Comparison of ENCODE assay signal across 13 cellular contexts in the genomic region with DNA sequence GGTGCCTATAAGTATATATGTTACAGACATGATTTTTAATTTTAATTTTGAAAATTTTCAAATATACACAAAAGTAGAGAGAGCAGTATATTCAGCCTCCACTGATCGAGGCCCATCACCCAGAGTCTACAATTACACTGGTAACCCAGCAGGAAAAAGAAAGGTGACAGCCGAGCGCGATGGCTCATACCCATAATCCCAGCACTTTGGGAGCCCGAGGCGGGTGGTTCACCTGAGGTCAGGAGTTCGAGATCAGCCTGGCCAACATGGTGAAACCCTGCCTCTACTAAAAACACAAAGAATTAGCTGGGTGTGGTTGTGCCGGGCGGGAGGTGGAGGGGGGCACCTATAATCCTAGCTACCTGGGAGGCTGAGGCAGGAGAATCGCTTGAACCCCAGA. TPM values are rescaled to one million over a fixed set of nuclear protein-coding genes. Genes with fewer than 3 reads are reported as not detected.
DNase-seq lines count a peak whose midpoint lies in the region; ATAC-seq and TF ChIP-seq lines count a peak whose summit lies in the region.
"Had no signal": no experiment of that assay in that cellular context is flagged by ENCODE, and none has a peak within 500 bp of the region (broad histone marks: within the 10 kb centered on the region; RNA-seq: fewer than 3 reads in every experiment).

No MANE protein-coding gene starts in this region.

- peaks cover 40% of the 10 kb centered on the region for H3K4me1 Mint-ChIP-seq in activated CD4-positive, alpha-beta T cell treated with anti-CD3 and anti-CD28 coated beads, Interleukin-2, amount 10 ng/mL, durations not matched to agents 24 days and 14 days
- H3K4me1 Mint-ChIP-seq in stimulated activated effector memory CD8-positive, alpha-beta T cell treated with anti-CD3 and anti-CD28 coated beads, Interleukin-12 subunit alpha, Interleukin-12 subunit beta, amount 100 ng/mL, for 72 hours: peaks cover 41% of the 10 kb centered on the region

- H3K27me3 ChIP-seq in SJCRH30 (no peaks in the 10 kb centered on the region), ascending aorta (no peaks in the 10 kb centered on the region)

- H3K9me3 ChIP-seq in SJCRH30 (replicated peaks) (no peaks in the 10 kb centered on the region), ascending aorta (no peaks in the 10 kb centered on the region)

- no peaks in the 10 kb centered on the region for H3K9me3 Mint-ChIP-seq in activated CD4-positive, alpha-beta T cell treated with anti-CD3 and anti-CD28 coated beads, Interleukin-2, amount 10 ng/mL, durations not matched to agents 24 days and 14 days
- H3K9me3 Mint-ChIP-seq in stimulated activated effector memory CD8-positive, alpha-beta T cell treated with anti-CD3 and anti-CD28 coated beads, Interleukin-12 subunit alpha, Interleukin-12 subunit beta, amount 100 ng/mL, for 72 hours: no peaks in the 10 kb centered on the region
- H3K9me3 Mint-ChIP-seq: stimulated activated naive CD8-positive, alpha-beta T cell treated with anti-CD3 and anti-CD28 coated beads, Interleukin-15, amount 100 ng/mL, for 72 hours had no signal

- H3K27ac ChIP-seq in SJCRH30 (no peak overlapping the region; the same call in 1 of the 2 replicates), ascending aorta (no peak overlapping the region)

- H3K36me3 Mint-ChIP-seq in activated CD4-positive, alpha-beta T cell treated with anti-CD3 and anti-CD28 coated beads, Interleukin-2, amount 10 ng/mL, durations not matched to agents 24 days and 14 days (ENCODE audit: low read depth): peaks cover 53% of the 10 kb centered on the region
- peaks cover 57% of the 10 kb centered on the region for H3K36me3 Mint-ChIP-seq in stimulated activated effector memory CD8-positive, alpha-beta T cell treated with anti-CD3 and anti-CD28 coated beads, Interleukin-12 subunit alpha, Interleukin-12 subunit beta, amount 100 ng/mL, for 72 hours

- H3K4me1 ChIP-seq in SJCRH30 (0 out of 2 replicates have a peak, but pooled peaks cover 7% of the 10 kb centered on the region), ascending aorta (peaks cover 15 to 28% of the 10 kb centered on the region in 2 donors)

- intact Hi-C loops in activated CD4-positive, alpha-beta T cell treated with anti-CD3 and anti-CD28 coated beads, Interleukin-2, amount 10 ng/mL, durations not matched to agents 24 days and 14 days (cut with micrococcal nuclease): loop anchor here (2.0 kb wide), 1 partner anchor 35 kb away; the partner anchor contains the start of gene C21orf58
- intact Hi-C loops in ascending aorta (cut with DNase I): loop anchor here (10.0 kb wide), 1 partner anchor 313 kb away; no protein-coding TSS in a partner anchor

- no peak for ATAC-seq in stimulated activated effector memory CD8-positive, alpha-beta T cell treated with anti-CD3 and anti-CD28 coated beads, Interleukin-12 subunit alpha, Interleukin-12 subunit beta, amount 100 ng/mL, for 72 hours
- ATAC-seq in GM21529 (IDR thresholded peaks at IDR 0.05; ENCODE audit: unreplicated experiment): no peak
- ATAC-seq: stimulated activated naive CD8-positive, alpha-beta T cell treated with anti-CD3 and anti-CD28 coated beads, Interleukin-15, amount 100 ng/mL, for 72 hours had no signal

- no peaks in the 10 kb centered on the region for H3K27me3 Mint-ChIP-seq in activated CD4-positive, alpha-beta T cell treated with anti-CD3 and anti-CD28 coated beads, Interleukin-2, amount 10 ng/mL, durations not matched to agents 24 days and 14 days
- H3K27me3 Mint-ChIP-seq: stimulated activated naive CD8-positive, alpha-beta T cell treated with anti-CD3 and anti-CD28 coated beads, Interleukin-15, amount 100 ng/mL, for 72 hours had no signal

- peak overlapping the region; percentile 17 for H3K27ac Mint-ChIP-seq in activated CD4-positive, alpha-beta T cell treated with anti-CD3 and anti-CD28 coated beads, Interleukin-2, amount 10 ng/mL, durations not matched to agents 24 days and 14 days
- no peak overlapping the region for H3K27ac Mint-ChIP-seq in stimulated activated effector memory CD8-positive, alpha-beta T cell treated with anti-CD3 and anti-CD28 coated beads, Interleukin-12 subunit alpha, Interleukin-12 subunit beta, amount 100 ng/mL, for 72 hours

- H3K4me3 ChIP-seq in SJCRH30: peak overlapping the region; percentile 85
- peak overlapping the region; percentile 70 to 93 for H3K4me3 ChIP-seq in foreskin fibroblast (ENCODE audit: low read depth in 1 of 2, low read length in 2 of 2)
- peak overlapping the region in 1 of 2 donors; percentile 92 for H3K4me3 ChIP-seq in ascending aorta

- TF ChIP-seq CTCF in foreskin fibroblast (IDR thresholded peaks at IDR 0.05; ENCODE audit: low read depth, low read length): no peak
- TF ChIP-seq CTCF in ascending aorta (IDR thresholded peaks at IDR 0.05): no peak

- no peak for DNase-seq in activated CD4-positive, alpha-beta T cell treated with anti-CD3 and anti-CD28 coated beads, Interleukin-2, amount 10 ng/mL, durations not matched to agents 24 days and 14 days
- no peak for DNase-seq in activated CD4-positive, alpha-beta T cell treated with anti-CD3 and anti-CD28 coated beads for 1 hour
- DNase-seq in SJCRH30: no peak
- no peak for DNase-seq in foreskin fibroblast
- no peak for DNase-seq in stimulated activated effector memory CD8-positive, alpha-beta T cell treated with anti-CD3 and anti-CD28 coated beads, Interleukin-12 subunit alpha, Interleukin-12 subunit beta, amount 100 ng/mL, for 72 hours (ENCODE audit: low spot score in 2 of 2)
- DNase-seq in activated CD4-positive, CD25-positive, alpha-beta regulatory T cell (lab: John Stamatoyannopoulos, UW): no peak
- no peak for DNase-seq in ascending aorta (ENCODE audit: low spot score in 2 of 2)
- DNase-seq: activated gamma-delta T cell treated with Interleukin-2 at 50 U/mL for 16 hours; GDM1; hypothalamus; NCI-H187 treated with DMSO at 0.1 percent for 48 hours; stimulated activated naive CD8-positive, alpha-beta T cell treated with anti-CD3 and anti-CD28 coated beads, Interleukin-15, amount 100 ng/mL, for 72 hours had no signal

- H3K36me3 ChIP-seq in SJCRH30 (peaks cover 28% of the 10 kb centered on the region), ascending aorta (peaks cover 8 to 15% of the 10 kb centered on the region in 2 donors)

- no peak overlapping the region for H3K4me3 Mint-ChIP-seq in activated CD4-positive, alpha-beta T cell treated with anti-CD3 and anti-CD28 coated beads, Interleukin-2, amount 10 ng/mL, durations not matched to agents 24 days and 14 days
- H3K4me3 Mint-ChIP-seq in stimulated activated effector memory CD8-positive, alpha-beta T cell treated with anti-CD3 and anti-CD28 coated beads, Interleukin-12 subunit alpha, Interleukin-12 subunit beta, amount 100 ng/mL, for 72 hours: peak overlapping the region; percentile 96

RNA-seq across cellular contexts. Expression of gene YBEY, which starts 1.4 kb away (rescaled TPM):
- 16.2 and 18.2 TPM in 2 replicates for total RNA-seq in activated CD4-positive, alpha-beta T cell treated with anti-CD3 and anti-CD28 coated beads, Interleukin-2, amount 10 ng/mL, durations not matched to agents 24 days and 14 days
- 16.1 and 16.4 TPM in 2 replicates for total RNA-seq in SJCRH30 (2014; rRNA removed; shearing (Covaris generic))
- 0.53 TPM for total RNA-seq in ascending aorta

RNA-seq across cellular contexts. Expression of gene MCM3AP, which starts 2.1 kb away (rescaled TPM):
- 129 and 138 TPM in 2 replicates for total RNA-seq in activated CD4-positive, alpha-beta T cell treated with anti-CD3 and anti-CD28 coated beads, Interleukin-2, amount 10 ng/mL, durations not matched to agents 24 days and 14 days
- total RNA-seq in SJCRH30 (2014; rRNA removed; shearing (Covaris generic)): 39.8 and 49.2 TPM in 2 replicates
- total RNA-seq in ascending aorta: 121 TPM

RNA-seq across cellular contexts. Expression of gene C21orf58, which starts 36.1 kb away (rescaled TPM):
- total RNA-seq in activated CD4-positive, alpha-beta T cell treated with anti-CD3 and anti-CD28 coated beads, Interleukin-2, amount 10 ng/mL, durations not matched to agents 24 days and 14 days: 28.4 and 33.4 TPM in 2 replicates
- total RNA-seq in SJCRH30 (2014; rRNA removed; shearing (Covaris generic)): 33.0 and 40.7 TPM in 2 replicates
- 3.2 TPM for total RNA-seq in ascending aorta

RNA-seq across cellular contexts. Expression of gene PCNT, which starts 36.4 kb away (rescaled TPM):
- total RNA-seq in activated CD4-positive, alpha-beta T cell treated with anti-CD3 and anti-CD28 coated beads, Interleukin-2, amount 10 ng/mL, durations not matched to agents 24 days and 14 days: 52.0 and 61.2 TPM in 2 replicates
- 21.7 and 35.7 TPM in 2 replicates for total RNA-seq in SJCRH30 (2014; rRNA removed; shearing (Covaris generic))
- 39.9 TPM for total RNA-seq in ascending aorta

RNA-seq across cellular contexts. Expression of gene LSS, which starts 59.0 kb away (rescaled TPM):
- 19.7 and 23.1 TPM in 2 replicates for total RNA-seq in activated CD4-positive, alpha-beta T cell treated with anti-CD3 and anti-CD28 coated beads, Interleukin-2, amount 10 ng/mL, durations not matched to agents 24 days and 14 days
- total RNA-seq in SJCRH30 (2014; rRNA removed; shearing (Covaris generic)): 30.6 and 41.3 TPM in 2 replicates
- total RNA-seq in ascending aorta: 49.4 TPM

Comparison
In these comparisons a context has a peak if more than half of its experiments do, and no peak if none do; other contexts are left out.
1. RNA of gene YBEY, which starts 1.4 kb away (total RNA-seq): 16.2 to 18.2 TPM in activated CD4-positive, alpha-beta T cell treated with anti-CD3 and anti-CD28 coated beads, Interleukin-2, amount 10 ng/mL, durations not matched to agents 24 days and 14 days and 16.1 to 16.4 TPM in SJCRH30; 0.53 TPM in ascending aorta (single experiment); every median in the first group is over 10 times any median in the second.